ENCODE assay signal across 23 cellular contexts in the genomic region with DNA sequence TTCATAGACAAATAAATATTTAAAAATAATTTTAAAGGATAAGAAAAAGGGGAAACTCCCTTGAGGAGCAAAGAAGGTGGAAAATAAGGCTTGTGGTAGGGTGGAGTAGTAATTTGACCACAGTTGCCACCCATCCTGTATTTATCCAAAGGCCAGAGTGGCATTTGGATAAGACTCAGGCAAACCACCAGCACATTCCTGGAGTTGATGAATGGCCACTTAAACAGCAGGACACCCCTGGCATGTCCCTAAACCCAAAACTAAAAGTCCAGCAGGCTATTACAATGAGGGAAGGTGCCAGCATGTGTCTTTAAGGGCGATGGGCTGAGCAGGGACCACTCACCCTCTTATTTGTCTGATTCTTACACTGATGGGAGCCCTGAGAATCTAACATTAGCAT. TPM values are rescaled to one million over a fixed set of nuclear protein-coding genes. Genes with fewer than 3 reads are reported as not detected.
DNase-seq lines count a peak whose midpoint lies in the region; ATAC-seq and TF ChIP-seq lines count a peak whose summit lies in the region.
"Had no signal": no experiment of that assay in that cellular context is flagged by ENCODE, and none has a peak within 500 bp of the region (broad histone marks: within the 10 kb centered on the region; RNA-seq: fewer than 3 reads in every experiment).

No MANE protein-coding gene starts in this region.

- no peak overlapping the region for H3K4me3 Mint-ChIP-seq in chondrocyte (ENCODE audit: unreplicated experiment)
- no peak overlapping the region for H3K4me3 Mint-ChIP-seq in stimulated activated naive CD8-positive, alpha-beta T cell treated with anti-CD3 and anti-CD28 coated beads, Interleukin-15, amount 100 ng/mL, for 72 hours
- H3K4me3 Mint-ChIP-seq: activated CD4-positive, alpha-beta T cell treated with anti-CD3 and anti-CD28 coated beads, Interleukin-2, amount 10 ng/mL, durations not matched to agents 24 days and 14 days; activated naive CD4-positive, alpha-beta T cell treated with anti-CD3 and anti-CD28 coated beads, Interleukin-2, amount 10 ng/mL, durations not matched to agents 7 days and 5 days; CD4-positive, alpha-beta memory T cell; central memory CD8-positive, alpha-beta T cell; stimulated activated naive B cell treated with anti-CD40 and anti-IgM and Interleukin-4, amounts not matched to agents 10 μg/mL and 1 μg/mL and 100 μg/mL, for 72 hours had no signal

- H3K27me3 ChIP-seq in adrenal gland: no peaks in the 10 kb centered on the region
- H3K27me3 ChIP-seq: MG63, neutrophil, testis had no signal

- no peaks in the 10 kb centered on the region for H3K27me3 Mint-ChIP-seq in chondrocyte (ENCODE audit: low read depth)
- H3K27me3 Mint-ChIP-seq in stimulated activated naive CD8-positive, alpha-beta T cell treated with anti-CD3 and anti-CD28 coated beads, Interleukin-15, amount 100 ng/mL, for 72 hours: no peaks in the 10 kb centered on the region
- H3K27me3 Mint-ChIP-seq: activated CD4-positive, alpha-beta T cell treated with anti-CD3 and anti-CD28 coated beads, Interleukin-2, amount 10 ng/mL, durations not matched to agents 24 days and 14 days; activated naive CD4-positive, alpha-beta T cell treated with anti-CD3 and anti-CD28 coated beads, Interleukin-2, amount 10 ng/mL, durations not matched to agents 7 days and 5 days; CD4-positive, alpha-beta memory T cell; stimulated activated naive B cell treated with anti-CD40 and anti-IgM and Interleukin-4, amounts not matched to agents 10 μg/mL and 1 μg/mL and 100 μg/mL, for 72 hours had no signal

- 74 to 100% (median 84%) methylated on average over 1 of the region's 1 CpG for WGBS in adrenal gland, 4 donors

- no peak overlapping the region for H3K4me3 ChIP-seq in adrenal gland
- H3K4me3 ChIP-seq: MG63, testis had no signal

- TF ChIP-seq CTCF in chondrocyte (IDR thresholded peaks at IDR 0.05): no peak
- no peak for TF ChIP-seq CTCF in adrenal gland (IDR thresholded peaks at IDR 0.05)

- H3K36me3 Mint-ChIP-seq in chondrocyte (ENCODE audit: low read depth): no peaks in the 10 kb centered on the region
- H3K36me3 Mint-ChIP-seq: activated naive CD4-positive, alpha-beta T cell treated with anti-CD3 and anti-CD28 coated beads, Interleukin-2, amount 10 ng/mL, durations not matched to agents 7 days and 5 days; CD4-positive, alpha-beta memory T cell; stimulated activated naive B cell treated with anti-CD40 and anti-IgM and Interleukin-4, amounts not matched to agents 10 μg/mL and 1 μg/mL and 100 μg/mL, for 72 hours had no signal

- no peak overlapping the region for H3K27ac ChIP-seq in adrenal gland
- H3K27ac ChIP-seq: neutrophil, testis had no signal

- H3K9me3 Mint-ChIP-seq in chondrocyte (ENCODE audit: low read depth): no peaks in the 10 kb centered on the region
- H3K9me3 Mint-ChIP-seq in stimulated activated naive CD8-positive, alpha-beta T cell treated with anti-CD3 and anti-CD28 coated beads, Interleukin-15, amount 100 ng/mL, for 72 hours: no peaks in the 10 kb centered on the region
- H3K9me3 Mint-ChIP-seq: activated CD4-positive, alpha-beta T cell treated with anti-CD3 and anti-CD28 coated beads, Interleukin-2, amount 10 ng/mL, durations not matched to agents 24 days and 14 days; activated naive CD4-positive, alpha-beta T cell treated with anti-CD3 and anti-CD28 coated beads, Interleukin-2, amount 10 ng/mL, durations not matched to agents 7 days and 5 days; CD4-positive, alpha-beta memory T cell; central memory CD8-positive, alpha-beta T cell; stimulated activated naive B cell treated with anti-CD40 and anti-IgM and Interleukin-4, amounts not matched to agents 10 μg/mL and 1 μg/mL and 100 μg/mL, for 72 hours had no signal

- peak; percentile 24 for DNase-seq in LoVo (ENCODE audit: low spot score)
- no peak for DNase-seq in chondrocyte (ENCODE audit: low spot score)
- DNase-seq in myocyte (ENCODE audit: low read depth): peak; percentile 90
- DNase-seq in stimulated activated naive CD8-positive, alpha-beta T cell treated with anti-CD3 and anti-CD28 coated beads, Interleukin-15, amount 100 ng/mL, for 72 hours: no peak
- DNase-seq in iPS-NIHi7 (ENCODE audit: extremely low spot score): no peak
- no peak for DNase-seq in NCI-H1048 (lab: John Stamatoyannopoulos, UW)
- no peak for DNase-seq in adrenal gland
- DNase-seq: activated CD4-positive, alpha-beta T cell treated with anti-CD3 and anti-CD28 coated beads, Interleukin-2, amount 10 ng/mL, durations not matched to agents 24 days and 14 days; activated naive CD4-positive, alpha-beta T cell treated with anti-CD3 and anti-CD28 coated beads, Interleukin-2, amount 10 ng/mL, durations not matched to agents 7 days and 5 days; AML-193; anterior cingulate cortex; CD4-positive, alpha-beta memory T cell; MG63; NCI-H146; NCI-H2171 treated with DMSO at 0.1 percent for 48 hours; NCI-H524 treated with DMSO at 0.1 percent for 48 hours; stimulated activated CD4-positive, alpha-beta T cell treated with anti-CD3 and anti-CD28 coated beads, Interleukin-4, amount 100 ng/mL, for 24 hours; stimulated activated naive B cell treated with anti-CD40 and anti-IgM and Interleukin-4, amounts not matched to agents 10 μg/mL and 1 μg/mL and 100 μg/mL, for 72 hours; T-helper 2 cell; testis had no signal

- peak overlapping the region; percentile 75 for H3K27ac Mint-ChIP-seq in chondrocyte (ENCODE audit: unreplicated experiment)
- no peak overlapping the region for H3K27ac Mint-ChIP-seq in stimulated activated naive CD8-positive, alpha-beta T cell treated with anti-CD3 and anti-CD28 coated beads, Interleukin-15, amount 100 ng/mL, for 72 hours
- H3K27ac Mint-ChIP-seq: activated CD4-positive, alpha-beta T cell treated with anti-CD3 and anti-CD28 coated beads, Interleukin-2, amount 10 ng/mL, durations not matched to agents 24 days and 14 days; activated naive CD4-positive, alpha-beta T cell treated with anti-CD3 and anti-CD28 coated beads, Interleukin-2, amount 10 ng/mL, durations not matched to agents 7 days and 5 days; stimulated activated naive B cell treated with anti-CD40 and anti-IgM and Interleukin-4, amounts not matched to agents 10 μg/mL and 1 μg/mL and 100 μg/mL, for 72 hours had no signal

- H3K36me3 ChIP-seq in adrenal gland (replicated peaks in 1 of 2): no peaks in the 10 kb centered on the region
- H3K36me3 ChIP-seq: MG63 had no signal

- ATAC-seq in stimulated activated naive CD8-positive, alpha-beta T cell treated with anti-CD3 and anti-CD28 coated beads, Interleukin-15, amount 100 ng/mL, for 72 hours: no peak
- ATAC-seq: HCT116; stimulated activated naive B cell treated with anti-CD40 and anti-IgM and Interleukin-4, amounts not matched to agents 10 μg/mL and 1 μg/mL and 100 μg/mL, for 72 hours had no signal

- intact Hi-C loops in adrenal gland (cut with DNase I): no loop called here

- no peaks in the 10 kb centered on the region for H3K4me1 ChIP-seq in adrenal gland (replicated peaks in 1 of 2)
- H3K4me1 ChIP-seq: testis had no signal

- no peaks in the 10 kb centered on the region for H3K9me3 ChIP-seq in adrenal gland (replicated peaks in 1 of 3)
- H3K9me3 ChIP-seq: MG63, neutrophil, testis had no signal

- peaks cover 21% of the 10 kb centered on the region for H3K4me1 Mint-ChIP-seq in chondrocyte (ENCODE audit: low read depth)
- H3K4me1 Mint-ChIP-seq in stimulated activated naive CD8-positive, alpha-beta T cell treated with anti-CD3 and anti-CD28 coated beads, Interleukin-15, amount 100 ng/mL, for 72 hours: no peaks in the 10 kb centered on the region
- H3K4me1 Mint-ChIP-seq: activated naive CD4-positive, alpha-beta T cell treated with anti-CD3 and anti-CD28 coated beads, Interleukin-2, amount 10 ng/mL, durations not matched to agents 7 days and 5 days; CD4-positive, alpha-beta memory T cell; central memory CD8-positive, alpha-beta T cell; stimulated activated naive B cell treated with anti-CD40 and anti-IgM and Interleukin-4, amounts not matched to agents 10 μg/mL and 1 μg/mL and 100 μg/mL, for 72 hours had no signal

- TF ChIP-seq POLR2A in adrenal gland (IDR thresholded peaks at IDR 0.05): no peak

RNA-seq across cellular contexts. Expression of a gene that starts 9.8 kb away (rescaled TPM):
- 35.4 to 42.2 TPM (median 38.8 TPM) in 3 replicates for total RNA-seq in chondrocyte
- total RNA-seq in myocyte: 17.8 and 29.8 TPM in 2 replicates
- 49.2 TPM for polyA plus RNA-seq in myocyte (2012)
- total RNA-seq in adrenal gland: 10 to 100 TPM in 3 of 8 donors, 1 to 10 TPM in 5; 2.1 to 17.2 (median 9.0) TPM
- polyA plus RNA-seq in adrenal gland: 1 to 10 TPM; 1.5 to 6.1 (median 3.1) TPM

Comparison
In these comparisons a context has a peak if more than half of its experiments do, and no peak if none do; other contexts are left out.
1. DNase-seq: peak in LoVo (single experiment) and myocyte (single experiment); none in chondrocyte (single experiment), stimulated activated naive CD8-positive, alpha-beta T cell treated with anti-CD3 and anti-CD28 coated beads, Interleukin-15, amount 100 ng/mL, for 72 hours (0 of 2), iPS-NIHi7 (single experiment), NCI-H1048 (single experiment) and adrenal gland (0 of 7).